Comparison of ENCODE assay signal across 1 cellular context in the genomic region with DNA sequence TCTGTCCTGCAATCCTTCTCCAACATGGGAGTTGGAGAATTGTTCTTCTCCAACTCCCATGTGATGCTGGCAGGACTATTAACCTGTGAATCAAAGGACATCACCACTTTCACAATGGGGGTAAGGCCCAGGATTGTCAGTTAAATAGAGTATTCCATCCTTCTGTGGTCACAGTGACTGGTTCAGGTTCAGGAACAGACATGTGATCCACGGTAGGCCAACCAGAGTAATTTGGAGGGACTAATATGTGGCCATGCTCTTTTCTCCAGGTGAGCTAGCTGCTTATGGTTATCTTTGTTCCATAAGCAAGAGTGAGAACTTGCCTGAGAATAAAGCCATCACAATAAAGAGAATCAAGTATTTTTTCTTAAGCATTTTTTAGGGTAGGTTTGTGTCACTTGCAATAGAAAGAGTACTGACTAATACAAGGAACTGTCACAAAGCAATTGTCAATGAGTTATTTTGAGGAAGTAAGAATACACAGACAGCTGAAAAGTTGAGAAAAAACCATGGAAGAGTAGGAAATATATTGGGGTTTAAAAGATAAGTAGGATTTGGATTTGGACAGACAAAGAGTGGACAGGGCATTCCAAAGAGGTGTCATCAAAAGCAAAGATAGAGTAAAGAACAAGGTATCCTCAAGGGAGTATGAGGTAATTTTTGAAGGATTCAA.
TF ChIP-seq lines count a peak whose summit lies in the region.

No MANE protein-coding gene starts in this region.

TF ChIP-seq in IMR-90, 13 proteins besides CTCF, POLR2A, EP300 and RAD21 (continued from another document):
- TF ChIP-seq, protein P1, sequence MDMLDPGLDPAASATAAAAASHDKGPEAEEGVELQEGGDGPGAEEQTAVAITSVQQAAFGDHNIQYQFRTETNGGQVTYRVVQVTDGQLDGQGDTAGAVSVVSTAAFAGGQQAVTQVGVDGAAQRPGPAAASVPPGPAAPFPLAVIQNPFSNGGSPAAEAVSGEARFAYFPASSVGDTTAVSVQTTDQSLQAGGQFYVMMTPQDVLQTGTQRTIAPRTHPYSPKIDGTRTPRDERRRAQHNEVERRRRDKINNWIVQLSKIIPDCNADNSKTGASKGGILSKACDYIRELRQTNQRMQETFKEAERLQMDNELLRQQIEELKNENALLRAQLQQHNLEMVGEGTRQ (IDR thresholded peaks at IDR 0.05; ENCODE audit: low read depth, low read length) = no peak
- TF ChIP-seq CHD1 (IDR thresholded peaks at IDR 0.05; ENCODE audit: low read depth, low read length) = no peak
TF ChIP-seq in IMR-90: peak in this region for 0.
